Comparison of ENCODE assay signal across 17 cellular contexts in the genomic region with DNA sequence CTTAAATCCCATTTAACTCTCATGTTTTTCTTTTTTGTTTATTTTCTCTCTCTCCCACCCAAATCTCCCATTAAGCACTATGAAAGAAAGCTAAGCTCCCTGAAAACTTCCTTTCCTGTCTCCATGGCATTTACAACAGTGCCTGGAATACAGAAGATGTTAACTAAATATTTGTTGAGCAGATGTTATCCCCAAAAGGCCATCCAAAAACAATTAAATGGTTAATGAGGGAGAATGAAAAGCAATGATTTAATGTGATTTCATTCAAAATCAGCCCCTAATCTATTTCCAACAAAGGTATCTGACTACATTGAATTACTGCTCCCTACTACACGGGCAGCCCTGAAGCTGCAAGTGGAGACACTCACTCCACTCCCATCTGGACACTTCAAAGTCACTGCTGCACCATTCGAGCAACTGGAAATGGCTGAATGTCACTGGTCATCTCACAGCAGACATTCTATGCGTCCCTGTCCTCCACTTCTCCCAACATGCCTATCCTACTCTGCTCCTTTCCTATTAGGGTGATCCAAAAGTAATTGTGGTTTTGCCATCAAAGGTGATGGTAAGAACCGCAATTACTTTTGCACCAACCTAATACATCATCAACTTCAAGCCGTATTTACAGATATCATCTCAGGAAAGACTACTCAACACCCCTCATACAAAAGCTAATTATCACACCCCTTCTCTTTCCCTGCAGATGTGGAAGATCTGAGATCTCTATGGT. TPM values are rescaled to one million over a fixed set of nuclear protein-coding genes. Genes with fewer than 3 reads are reported as not detected.
DNase-seq lines count a peak whose midpoint lies in the region; ATAC-seq and TF ChIP-seq lines count a peak whose summit lies in the region.
"Had no signal": no experiment of that assay in that cellular context is flagged by ENCODE, and none has a peak within 500 bp of the region (broad histone marks: within the 10 kb centered on the region; RNA-seq: fewer than 3 reads in every experiment).

No MANE protein-coding gene starts in this region.

- peaks cover 97% of the 10 kb centered on the region for H3K79me2 ChIP-seq in mammary epithelial cell (ENCODE audit: insufficient read depth, low read length)
- H3K79me2 ChIP-seq in smooth muscle cell (ENCODE audit: low read depth), result peaks cover 100% of the 10 kb centered on the region

- peak overlapping the region; percentile 60; the same call in 1 of the 2 replicates for H4K5ac ChIP-seq in IMR-90 (ENCODE audit: low read depth, low read length)

- no TSS peak for BruUV-seq in MCF 10A (replicated peaks; lab: Mats Ljungman, UMichigan)
- BruUV-seq in mammary epithelial cell (replicated peaks; lab: Mats Ljungman, UMichigan), result no TSS peak
- BruUV-seq in IMR-90 (replicated peaks; lab: Mats Ljungman, UMichigan), result no TSS peak

- CTCF ChIA-PET in MCF 10A (lab: Yijun Ruan, JAX), result interaction anchor here (0.5 to 1.9 kb wide), 9 partner anchors 8 to 1049 kb away, joined by 3 to 7 read pairs (median 3); no protein-coding TSS in a partner anchor
- CTCF ChIA-PET in mammary epithelial cell (lab: Charles Lee; ENCODE audit: low non-redundant PET), result no interaction called here
- CTCF ChIA-PET in IMR-90 (lab: Yijun Ruan, JAX), result interaction anchor here (0.6 kb wide), 1 partner anchor 1365 kb away, joined by 4 read pairs; no protein-coding TSS in a partner anchor

- no peaks in the 10 kb centered on the region for H3K27me3 ChIP-seq in mammary epithelial cell (ENCODE audit: insufficient read depth, low read length)
- H3K27me3 ChIP-seq in IMR-90 (ENCODE audit: control insufficient read depth, insufficient read depth, low read length), result no peaks in the 10 kb centered on the region
- no peaks in the 10 kb centered on the region for H3K27me3 ChIP-seq in smooth muscle cell (ENCODE audit: low read depth)
- H3K27me3 ChIP-seq: vagina had no signal

- H3K9ac ChIP-seq in mammary epithelial cell (ENCODE audit: insufficient read depth, low read length) (no peak overlapping the region), IMR-90 (ENCODE audit: low read depth, low read length) (no peak overlapping the region), smooth muscle cell (ENCODE audit: low read depth) (no peak overlapping the region)

- 0 out of 2 replicates have a peak overlapping the region, but pooled peaks have one; percentile 31 for H2AK5ac ChIP-seq in IMR-90 (ENCODE audit: low read depth, low read length)

- H3K56ac ChIP-seq in IMR-90 (ENCODE audit: extremely low read depth, insufficient read depth, low read length), result no peak overlapping the region

- no peak overlapping the region for H2AK9ac ChIP-seq in IMR-90 (replicated peaks; ENCODE audit: low read depth, low read length, poor library complexity)

- no peak overlapping the region for H2BK20ac ChIP-seq in IMR-90 (ENCODE audit: low read depth, low read length)

- dilution Hi-C loops in mammary epithelial cell (cut with HindIII; ENCODE audit: low sequenced_read_pairs), result no loop called here
- dilution Hi-C loops in IMR-90 (cut with HindIII; ENCODE audit: low sequenced_read_pairs, unreplicated experiment), result no loop called here

- POLR2A ChIA-PET in MCF 10A (lab: Yijun Ruan, JAX), result interaction anchor here (0.6 to 7.0 kb wide), 6 partner anchors 8 to 505 kb away, joined by 3 to 144 read pairs (median 4); a partner anchor contains a TSS
- POLR2A ChIA-PET in IMR-90 (lab: Charles Lee; ENCODE audit: unreplicated experiment), result no interaction called here

- H3K36me3 ChIP-seq in mammary epithelial cell (ENCODE audit: insufficient read depth, low read length), result no peaks in the 10 kb centered on the region
- no peaks in the 10 kb centered on the region for H3K36me3 ChIP-seq in IMR-90 (ENCODE audit: control insufficient read depth, insufficient read depth, low read length)
- no peaks in the 10 kb centered on the region for H3K36me3 ChIP-seq in smooth muscle cell (ENCODE audit: low read depth)
- H3K36me3 ChIP-seq: vagina had no signal

- no peak overlapping the region for H4K91ac ChIP-seq in IMR-90 (ENCODE audit: insufficient read depth, low read depth, low read length)

- H3K4ac ChIP-seq in IMR-90 (ENCODE audit: low read depth, low read length), result peak overlapping the region; percentile 17; the same call in 1 of the 2 replicates

- H3K23ac ChIP-seq in IMR-90 (ENCODE audit: low read depth, low read length), result peak overlapping the region; percentile 73; the same call in 1 of the 2 replicates

- H3K14ac ChIP-seq in IMR-90 (replicated peaks; ENCODE audit: low read depth, low read length), result peak overlapping the region; percentile 32; the same call in 1 of the 2 replicates

- H3K4me2 ChIP-seq in mammary epithelial cell (ENCODE audit: insufficient read depth, low read depth, low read length), result no peak overlapping the region
- no peak overlapping the region for H3K4me2 ChIP-seq in IMR-90 (ENCODE audit: low read depth, low read length)
- H3K4me2 ChIP-seq in smooth muscle cell, result peak overlapping the region; percentile 61

- H4K8ac ChIP-seq in IMR-90 (ENCODE audit: low read depth in 2 of 2, low read length in 2 of 2), result no peak overlapping the region

- H3K9me3 Mint-ChIP-seq in MCF 10A (ENCODE audit: unreplicated experiment), result no peaks in the 10 kb centered on the region
- H3K9me3 Mint-ChIP-seq in dendritic cell treated with granulocyte-macrophage colony-stimulating factor and Interleukin-4, amounts not matched to agents 40 ng/mL and 50 ng/mL, for 4 days, result no peaks in the 10 kb centered on the region

- no peaks in the 10 kb centered on the region for H3K27me3 Mint-ChIP-seq in MCF 10A (ENCODE audit: insufficient read depth, unreplicated experiment)
- H3K27me3 Mint-ChIP-seq in dendritic cell treated with granulocyte-macrophage colony-stimulating factor and Interleukin-4, amounts not matched to agents 40 ng/mL and 50 ng/mL, for 4 days, result no peaks in the 10 kb centered on the region

- peaks cover 7% of the 10 kb centered on the region for H3F3A ChIP-seq in smooth muscle cell (ENCODE audit: low read depth)

- peak overlapping the region; percentile 29 for H3K27ac Mint-ChIP-seq in MCF 10A (ENCODE audit: low read depth, unreplicated experiment)
- peak overlapping the region; percentile 69 for H3K27ac Mint-ChIP-seq in dendritic cell treated with granulocyte-macrophage colony-stimulating factor and Interleukin-4, amounts not matched to agents 40 ng/mL and 50 ng/mL, for 4 days

- no peak overlapping the region for H2BK120ac ChIP-seq in IMR-90 (ENCODE audit: low read depth, low read length)

- WGBS in mammary epithelial cell (ENCODE audit: low coverage, missing lambda C conversion rate), result 88% methylated on average over 5 of the region's 5 CpGs
- WGBS in IMR-90 (ENCODE audit: extremely low coverage in 2 of 2, insufficient read length in 1 of 2), 2 experiments, result no CpG with 5 or more reads among the region's 5 CpGs
- WGBS in smooth muscle cell (ENCODE audit: low lambda C conversion rate), result 69% methylated on average over 5 of the region's 5 CpGs

- DNase-seq in MCF 10A (ENCODE audit: unreplicated experiment) (no peak), mammary epithelial cell (no peak), IMR-90 (no peak), smooth muscle cell (lab: John Stamatoyannopoulos, UW; ENCODE audit: unreplicated experiment) (no peak), HPDE6-E6E7 (ENCODE audit: extremely low spot score) (no peak), pons (ENCODE audit: low spot score) (no peak), amygdala (lab: John Stamatoyannopoulos, UW) (no peak)
- DNase-seq: activated CD4-positive, CD25-positive, alpha-beta regulatory T cell; activated naive CD4-positive, alpha-beta T cell; COR-L47; Kasumi-1; NCI-H1417 treated with DMSO at 0.1 percent for 48 hours; NCI-H748 treated with DMSO at 0.1 percent for 48 hours; occipital lobe; PC-3 had no signal

- intact Hi-C loops in MCF 10A (cut with micrococcal nuclease), result no loop called here
- intact Hi-C loops in mammary epithelial cell (cut with micrococcal nuclease), result no loop called here
- intact Hi-C loops in IMR-90 (cut with micrococcal nuclease), result no loop called here
- intact Hi-C loops in dendritic cell treated with granulocyte-macrophage colony-stimulating factor and Interleukin-4, amounts not matched to agents 40 ng/mL and 50 ng/mL, for 4 days (cut with micrococcal nuclease), result no loop called here

- H3K4me3 ChIP-seq in mammary epithelial cell (replicated peaks in 1 of 3; ENCODE audit: insufficient read depth in 1 of 3, low read depth in 2 of 3, low read length in 3 of 3) (no peak overlapping the region), IMR-90 (ENCODE audit: insufficient read depth, low read depth, low read length) (no peak overlapping the region), smooth muscle cell (no peak overlapping the region)
- H3K4me3 ChIP-seq: vagina had no signal

- no peaks in the 10 kb centered on the region for H3K36me3 Mint-ChIP-seq in MCF 10A (ENCODE audit: insufficient read depth, unreplicated experiment)
- no peaks in the 10 kb centered on the region for H3K36me3 Mint-ChIP-seq in dendritic cell treated with granulocyte-macrophage colony-stimulating factor and Interleukin-4, amounts not matched to agents 40 ng/mL and 50 ng/mL, for 4 days (ENCODE audit: low read depth)

- no peak overlapping the region for H2AFZ ChIP-seq in mammary epithelial cell (ENCODE audit: low read depth, low read length)
- H2AFZ ChIP-seq in IMR-90 (replicated peaks; ENCODE audit: low read length, poor library complexity), result no peak overlapping the region
- no peak overlapping the region for H2AFZ ChIP-seq in smooth muscle cell (ENCODE audit: low read depth)

- TF ChIP-seq RAD21 in IMR-90 (IDR thresholded peaks at IDR 0.05; ENCODE audit: low read length), result no peak

- peaks cover 9 to 70% of the 10 kb centered on the region in 2 experiments; a peak in 3 of 4 replicates for H3K79me1 ChIP-seq in IMR-90 (ENCODE audit: low read depth in 1 of 2, low read length in 2 of 2)

- no peak overlapping the region for H3K4me3 Mint-ChIP-seq in MCF 10A (ENCODE audit: unreplicated experiment)
- no peak overlapping the region for H3K4me3 Mint-ChIP-seq in dendritic cell treated with granulocyte-macrophage colony-stimulating factor and Interleukin-4, amounts not matched to agents 40 ng/mL and 50 ng/mL, for 4 days

- no peak for TF ChIP-seq CTCF in MCF 10A (IDR thresholded peaks at IDR 0.05; ENCODE audit: unreplicated experiment)
- no peak for TF ChIP-seq CTCF in mammary epithelial cell (conservative IDR thresholded peaks at IDR 0.05 in 1 of 2, IDR thresholded peaks at IDR 0.05 in 1 of 2; ENCODE audit: extremely low read depth in 1 of 2, insufficient read depth in 1 of 2, low read depth in 1 of 2, low read length in 2 of 2)
- TF ChIP-seq CTCF in IMR-90 (conservative IDR thresholded peaks at IDR 0.05; ENCODE audit: low read depth, low read length), result no peak
- no peak for TF ChIP-seq CTCF in smooth muscle cell (IDR thresholded peaks at IDR 0.05; ENCODE audit: borderline replicate concordance, insufficient read depth, poor library complexity, severe bottlenecking)

- peaks cover 22% of the 10 kb centered on the region for H3K9me1 ChIP-seq in IMR-90 (ENCODE audit: insufficient read depth, low read length)

- TF ChIP-seq POLR2A in IMR-90 (IDR thresholded peaks at IDR 0.05; ENCODE audit: low read depth, low read length), result no peak

- H3K18ac ChIP-seq in IMR-90 (ENCODE audit: low read depth, low read length), result no peak overlapping the region; the same call in 1 of the 2 replicates

- H3K9me3 ChIP-seq in mammary epithelial cell (replicated peaks; ENCODE audit: insufficient read depth, low read length) (no peaks in the 10 kb centered on the region), IMR-90 (ENCODE audit: control insufficient read depth, insufficient read depth, low read length) (no peaks in the 10 kb centered on the region), smooth muscle cell (replicated peaks; ENCODE audit: low read depth) (no peaks in the 10 kb centered on the region)
- H3K9me3 ChIP-seq: vagina had no signal

- in situ Hi-C loops in mammary epithelial cell (cut with MboI; ENCODE audit: low sequenced_read_pairs in 2 of 2), result no loop called here
- in situ Hi-C loops in IMR-90 (cut with MboI; ENCODE audit: low sequenced_read_pairs), result no loop called here

- H3K4me1 ChIP-seq in mammary epithelial cell (ENCODE audit: insufficient read depth, low read length), result peaks cover 9% of the 10 kb centered on the region
- H3K4me1 ChIP-seq in IMR-90 (ENCODE audit: control insufficient read depth, insufficient read depth, low read length), result peaks cover 27% of the 10 kb centered on the region
- H3K4me1 ChIP-seq in smooth muscle cell (ENCODE audit: low read depth), result peaks cover 52% of the 10 kb centered on the region

- H3K4me1 Mint-ChIP-seq in MCF 10A (ENCODE audit: insufficient read depth, unreplicated experiment), result peaks cover 13% of the 10 kb centered on the region
- H3K4me1 Mint-ChIP-seq in dendritic cell treated with granulocyte-macrophage colony-stimulating factor and Interleukin-4, amounts not matched to agents 40 ng/mL and 50 ng/mL, for 4 days (ENCODE audit: low read depth), result peaks cover 34% of the 10 kb centered on the region

- no peaks in the 10 kb centered on the region for H4K20me1 ChIP-seq in mammary epithelial cell (ENCODE audit: insufficient read depth, low read length)
- H4K20me1 ChIP-seq in IMR-90 (ENCODE audit: insufficient read depth, low read length), result peaks cover 70% of the 10 kb centered on the region
- peaks cover 100% of the 10 kb centered on the region for H4K20me1 ChIP-seq in smooth muscle cell (ENCODE audit: low read depth)

- no peak for ATAC-seq in IMR-90 (ENCODE audit: low read depth)
- ATAC-seq: PC-3 had no signal

- no peak overlapping the region for H2BK5ac ChIP-seq in IMR-90 (ENCODE audit: low read depth, low read length, poor library complexity, severe bottlenecking)

- no peak overlapping the region for H3K27ac ChIP-seq in mammary epithelial cell (ENCODE audit: insufficient read depth, low read depth, low read length)
- no peak overlapping the region for H3K27ac ChIP-seq in IMR-90 (ENCODE audit: insufficient read depth, low read length)
- H3K27ac ChIP-seq in smooth muscle cell (ENCODE audit: low read depth), result no peak overlapping the region
- H3K27ac ChIP-seq: vagina had no signal

- no peak overlapping the region; the same call in 2 of the 3 replicates for H2BK15ac ChIP-seq in IMR-90 (ENCODE audit: low read depth, low read length)

RNA-seq across cellular contexts. Expression of a gene that starts 7.5 kb away (rescaled TPM):
- 62.4 and 64.0 TPM in 2 replicates for total RNA-seq in MCF 10A (2022)
- total RNA-seq in mammary epithelial cell, result 10 to 100 TPM; 13.7 to 19.4 TPM
- polyA plus RNA-seq in mammary epithelial cell, result 10.1 TPM
- 48.1 TPM for polyA minus RNA-seq in mammary epithelial cell
- 35.0 and 35.8 TPM in 2 replicates for total RNA-seq in IMR-90 (2012; rRNA removed)
- polyA plus RNA-seq in IMR-90 (2012; rRNA removed), result 19.2 and 19.9 TPM in 2 replicates
- 9.9 and 11.5 TPM in 2 replicates for polyA plus RNA-seq in IMR-90 (2012; cell fraction: cytosol; rRNA removed)
- 10.3 and 34.6 TPM in 2 replicates for polyA plus RNA-seq in IMR-90 (2012; cell fraction: nucleus; rRNA removed; ENCODE audit: low replicate concordance)
- 28.6 and 30.8 TPM in 2 replicates for total RNA-seq in smooth muscle cell
- polyA plus RNA-seq in smooth muscle cell, result 11.8 and 20.2 TPM in 2 replicates
